Comparison of ENCODE assay signal across 9 cellular contexts in genomic region chr2:231785413-231785812, GRCh38. TPM values are rescaled to one million over a fixed set of nuclear protein-coding genes. Genes with fewer than 3 reads are reported as not detected.
DNase-seq lines count a peak whose midpoint lies in the region; ATAC-seq and TF ChIP-seq lines count a peak whose summit lies in the region.
"Had no signal": no experiment of that assay in that cellular context is flagged by ENCODE, and none has a peak within 500 bp of the region (broad histone marks: within the 10 kb centered on the region; RNA-seq: fewer than 3 reads in every experiment).

No MANE protein-coding gene starts in this region.

- peak overlapping the region; percentile 26; the same call in 1 of the 2 replicates for H3K27ac ChIP-seq in SU-DHL-6 (ENCODE audit: low read depth, low read length)

- peaks cover 7% of the 10 kb centered on the region for H4K20me1 ChIP-seq in SU-DHL-6 (ENCODE audit: low read depth, low read length)

- H3K9me3 ChIP-seq in SU-DHL-6 (ENCODE audit: insufficient read depth, low read length), result no peaks in the 10 kb centered on the region

- H3K36me3 Mint-ChIP-seq in activated CD4-positive, alpha-beta T cell treated with anti-CD3 and anti-CD28 coated beads, Interleukin-2, amount 10 ng/mL, durations not matched to agents 7 days and 5 days (ENCODE audit: low read depth), result peaks cover 8% of the 10 kb centered on the region
- H3K36me3 Mint-ChIP-seq in stimulated activated effector memory CD8-positive, alpha-beta T cell treated with anti-CD3 and anti-CD28 coated beads, Interleukin-12 subunit alpha, Interleukin-12 subunit beta, amount 100 ng/mL, for 72 hours, result peaks cover 29% of the 10 kb centered on the region

- H3K4me3 ChIP-seq in SU-DHL-6 (ENCODE audit: insufficient read depth, low read length, poor library complexity, severe bottlenecking), result peak overlapping the region; percentile 96
- H3K4me3 ChIP-seq in fibroblast of villous mesenchyme (ENCODE audit: low read depth, low read length), result peak overlapping the region; percentile 88

- peak overlapping the region; percentile 6 for H3K27ac Mint-ChIP-seq in activated CD4-positive, alpha-beta T cell treated with anti-CD3 and anti-CD28 coated beads, Interleukin-2, amount 10 ng/mL, durations not matched to agents 7 days and 5 days
- peak overlapping the region; percentile 76 for H3K27ac Mint-ChIP-seq in stimulated activated effector memory CD8-positive, alpha-beta T cell treated with anti-CD3 and anti-CD28 coated beads, Interleukin-12 subunit alpha, Interleukin-12 subunit beta, amount 100 ng/mL, for 72 hours

- H3F3A ChIP-seq in SU-DHL-6 (ENCODE audit: insufficient read depth), result peaks cover 4% of the 10 kb centered on the region; the same call in 1 of the 2 replicates

- no peaks in the 10 kb centered on the region for H3K9me2 ChIP-seq in SU-DHL-6 (replicated peaks; ENCODE audit: insufficient read depth, low read length)

- H3K4me2 ChIP-seq in SU-DHL-6 (ENCODE audit: low read depth, low read length, poor library complexity, severe bottlenecking), result peak overlapping the region; percentile 81

- no peak for ATAC-seq in stimulated activated effector memory CD8-positive, alpha-beta T cell treated with anti-CD3 and anti-CD28 coated beads, Interleukin-12 subunit alpha, Interleukin-12 subunit beta, amount 100 ng/mL, for 72 hours
- no peak for ATAC-seq in left cardiac atrium

- intact Hi-C loops in left cardiac atrium (cut with DNase I), result no loop called here

- H3K27me3 ChIP-seq in SU-DHL-6 (ENCODE audit: low read length), result no peaks in the 10 kb centered on the region

- no peaks in the 10 kb centered on the region for H3K27me3 Mint-ChIP-seq in activated CD4-positive, alpha-beta T cell treated with anti-CD3 and anti-CD28 coated beads, Interleukin-2, amount 10 ng/mL, durations not matched to agents 7 days and 5 days

- POLR2A ChIA-PET in activated CD4-positive, alpha-beta T cell treated with anti-CD3 and anti-CD28 coated beads, Interleukin-2, amount 10 ng/mL, durations not matched to agents 7 days and 5 days (lab: Charles Lee), result interaction anchor here (0.9 kb wide), 1 partner anchor 174 kb away, joined by 3 read pairs; no protein-coding TSS in a partner anchor

- H3K4me3 Mint-ChIP-seq in activated CD4-positive, alpha-beta T cell treated with anti-CD3 and anti-CD28 coated beads, Interleukin-2, amount 10 ng/mL, durations not matched to agents 7 days and 5 days, result peak overlapping the region; percentile 86
- H3K4me3 Mint-ChIP-seq in stimulated activated effector memory CD8-positive, alpha-beta T cell treated with anti-CD3 and anti-CD28 coated beads, Interleukin-12 subunit alpha, Interleukin-12 subunit beta, amount 100 ng/mL, for 72 hours, result peak overlapping the region; percentile 88

- peaks cover 56% of the 10 kb centered on the region for H3K79me2 ChIP-seq in SU-DHL-6 (ENCODE audit: insufficient read depth, low read length)

- peak overlapping the region; percentile 80 for H3K9ac ChIP-seq in SU-DHL-6 (ENCODE audit: low read length)

- CTCF ChIA-PET in activated CD4-positive, alpha-beta T cell treated with anti-CD3 and anti-CD28 coated beads, Interleukin-2, amount 10 ng/mL, durations not matched to agents 7 days and 5 days (lab: Charles Lee), result interaction anchor here (0.6 to 1.2 kb wide), 4 partner anchors 9 to 78 kb away, joined by 3 to 8 read pairs (median 6); no protein-coding TSS in a partner anchor

- no peak for DNase-seq in activated CD4-positive, alpha-beta T cell treated with anti-CD3 and anti-CD28 coated beads, Interleukin-2, amount 10 ng/mL, durations not matched to agents 7 days and 5 days
- no peak for DNase-seq in activated CD4-positive, alpha-beta T cell treated with anti-CD3 and anti-CD28 coated beads for 1 hour
- DNase-seq in fibroblast of villous mesenchyme (ENCODE audit: low read depth) (no peak), NCI-H2196 treated with DMSO at 0.1 percent for 48 hours (lab: John Stamatoyannopoulos, UW; ENCODE audit: unreplicated experiment) (no peak), left cardiac atrium (no peak)
- no peak for DNase-seq in stimulated activated effector memory CD8-positive, alpha-beta T cell treated with anti-CD3 and anti-CD28 coated beads, Interleukin-12 subunit alpha, Interleukin-12 subunit beta, amount 100 ng/mL, for 72 hours (ENCODE audit: low spot score in 2 of 2)
- DNase-seq in stimulated activated CD4-positive, alpha-beta T cell treated with anti-CD3 and anti-CD28 coated beads, Interleukin-4, amount 100 ng/mL, for 4 hours, result no peak
- DNase-seq: foreskin melanocyte had no signal

- TF ChIP-seq CTCF in SU-DHL-6 (IDR thresholded peaks at IDR 0.05; ENCODE audit: insufficient read depth, low read length, poor library complexity, severe bottlenecking), result no peak
- TF ChIP-seq CTCF in fibroblast of villous mesenchyme (IDR thresholded peaks at IDR 0.05; ENCODE audit: insufficient read depth, low read depth, low read length), result no peak

- H3K4me1 Mint-ChIP-seq in activated CD4-positive, alpha-beta T cell treated with anti-CD3 and anti-CD28 coated beads, Interleukin-2, amount 10 ng/mL, durations not matched to agents 7 days and 5 days, result peaks cover 75% of the 10 kb centered on the region
- H3K4me1 Mint-ChIP-seq in stimulated activated effector memory CD8-positive, alpha-beta T cell treated with anti-CD3 and anti-CD28 coated beads, Interleukin-12 subunit alpha, Interleukin-12 subunit beta, amount 100 ng/mL, for 72 hours, result peaks cover 57% of the 10 kb centered on the region

- no peaks in the 10 kb centered on the region for H3K9me3 Mint-ChIP-seq in activated CD4-positive, alpha-beta T cell treated with anti-CD3 and anti-CD28 coated beads, Interleukin-2, amount 10 ng/mL, durations not matched to agents 7 days and 5 days
- H3K9me3 Mint-ChIP-seq in stimulated activated effector memory CD8-positive, alpha-beta T cell treated with anti-CD3 and anti-CD28 coated beads, Interleukin-12 subunit alpha, Interleukin-12 subunit beta, amount 100 ng/mL, for 72 hours, result no peaks in the 10 kb centered on the region

- peak overlapping the region; percentile 54 for H2AFZ ChIP-seq in SU-DHL-6 (ENCODE audit: low read depth, low read length, severe bottlenecking)

- no peaks in the 10 kb centered on the region for H3K36me3 ChIP-seq in SU-DHL-6 (ENCODE audit: low read length)

RNA-seq across cellular contexts. Expression of gene COPS7B, which starts 0.8 kb away (rescaled TPM):
- 10 to 100 TPM; 44.9 to 50.0 TPM for total RNA-seq in activated CD4-positive, alpha-beta T cell treated with anti-CD3 and anti-CD28 coated beads, Interleukin-2, amount 10 ng/mL, durations not matched to agents 7 days and 5 days
- total RNA-seq in fibroblast of villous mesenchyme (22.2 and 23.7 TPM in 2 replicates), left cardiac atrium (10 to 100 TPM; 15.6 to 16.9 TPM)

RNA-seq across cellular contexts. Expression of gene PDE6D, which starts 4.3 kb away (rescaled TPM):
- 10 to 100 TPM; 30.2 to 36.0 TPM for total RNA-seq in activated CD4-positive, alpha-beta T cell treated with anti-CD3 and anti-CD28 coated beads, Interleukin-2, amount 10 ng/mL, durations not matched to agents 7 days and 5 days
- total RNA-seq in fibroblast of villous mesenchyme (17.7 and 24.6 TPM in 2 replicates), left cardiac atrium (10 to 100 TPM; 16.6 to 18.8 TPM)
